In genomic region chr20:20736303-20736702, GRCh38 we compare ENCODE assay signal across 21 cellular contexts. TPM values are rescaled to one million over a fixed set of nuclear protein-coding genes. Genes with fewer than 3 reads are reported as not detected.
DNase-seq lines count a peak whose midpoint lies in the region; ATAC-seq, FAIRE-seq and TF ChIP-seq lines count a peak whose summit lies in the region.
"Had no signal": no experiment of that assay in that cellular context is flagged by ENCODE, and none has a peak within 500 bp of the region (broad histone marks: within the 10 kb centered on the region; RNA-seq: fewer than 3 reads in every experiment).

No MANE protein-coding gene starts in this region.

- no peak overlapping the region for H3K56ac ChIP-seq in IMR-90 (ENCODE audit: extremely low read depth, insufficient read depth, low read length)

- dilution Hi-C loops in IMR-90 (cut with HindIII; ENCODE audit: low sequenced_read_pairs, unreplicated experiment): no loop called here

- H3K23ac ChIP-seq in IMR-90 (ENCODE audit: low read depth, low read length): no peak overlapping the region

- H2BK5ac ChIP-seq in IMR-90 (ENCODE audit: low read depth, low read length, poor library complexity, severe bottlenecking): no peak overlapping the region

- H3K36me3 ChIP-seq in IMR-90 (ENCODE audit: control insufficient read depth, insufficient read depth, low read length) (no peaks in the 10 kb centered on the region), H7 (replicated peaks; ENCODE audit: control insufficient read depth, insufficient read depth, low read length) (no peaks in the 10 kb centered on the region)
- H3K36me3 ChIP-seq: BLaER1 treated with 17β-estradiol and CSF1 and Interleukin-3, amounts not matched to agents 10 nM and 100 nM had no signal

- H3K27ac ChIP-seq in A549 (no peak overlapping the region), IMR-90 (ENCODE audit: insufficient read depth, low read length) (no peak overlapping the region)
- H3K27ac ChIP-seq: PC-9 had no signal

- POLR2A ChIA-PET in A549 (lab: Yijun Ruan, JAX) (no interaction called here), IMR-90 (lab: Charles Lee; ENCODE audit: unreplicated experiment) (no interaction called here)

- no peak for DNase-seq in A549 (ENCODE audit: low read depth in 1 of 2, low spot score in 1 of 2)
- DNase-seq in GM18507 (ENCODE audit: extremely low spot score, insufficient read length, low read depth): no peak
- no peak for DNase-seq in IMR-90
- peak; percentile 72 for DNase-seq in RPMI8226
- DNase-seq in NK-92 treated with Interleukin-12 subunit alpha and Interleukin-12 subunit beta, amount 100 ng/mL, for 24 hours (lab: John Stamatoyannopoulos, UW): no peak
- DNase-seq in H7: no peak
- no peak for DNase-seq in amniotic stem cell (lab: John Stamatoyannopoulos, UW)
- DNase-seq: CD8-positive, alpha-beta memory T cell; DMS79 treated with DMSO at 0.1 percent for 48 hours; HFFc6; NCI-H1048; NCI-H146; NCI-H2029 treated with DMSO at 0.1 percent for 48 hours; NCI-H446 treated with DMSO at 0.1 percent for 48 hours; NCI-H774; PC-9; T-helper 1 cell; T-helper 9 cell had no signal

- no peak overlapping the region for H4K5ac ChIP-seq in IMR-90 (ENCODE audit: low read depth, low read length)

- H3K4me2 ChIP-seq in A549 (no peak overlapping the region), IMR-90 (ENCODE audit: low read depth, low read length) (no peak overlapping the region)
- H3K4me2 ChIP-seq: PC-9 had no signal

- H3K27me3 ChIP-seq in IMR-90 (ENCODE audit: control insufficient read depth, insufficient read depth, low read length) (no peaks in the 10 kb centered on the region), H7 (ENCODE audit: control insufficient read depth, insufficient read depth, low read length) (no peaks in the 10 kb centered on the region)
- H3K27me3 ChIP-seq: BLaER1 treated with 17β-estradiol and CSF1 and Interleukin-3, amounts not matched to agents 10 nM and 100 nM had no signal

- H2AK9ac ChIP-seq in IMR-90 (replicated peaks; ENCODE audit: low read depth, low read length, poor library complexity): no peak overlapping the region

- H2AK5ac ChIP-seq in IMR-90 (ENCODE audit: low read depth, low read length): no peak overlapping the region

- CTCF ChIA-PET in A549 (lab: Yijun Ruan, JAX) (interaction anchor here (0.9 kb wide), 1 partner anchor 9 kb away, joined by 3 read pairs; no protein-coding TSS in a partner anchor), IMR-90 (lab: Yijun Ruan, JAX) (no interaction called here)

- FAIRE-seq in A549 (lab: Jason Lieb, UNC) (no peak), GM18507 (lab: Jason Lieb, UNC) (peak; percentile 33)
- FAIRE-seq: D721Med, H54 had no signal

- H2BK120ac ChIP-seq in IMR-90 (ENCODE audit: low read depth, low read length): no peak overlapping the region

- 55% methylated on average over 6 of the region's 6 CpGs for WGBS in A549 (ENCODE audit: missing lambda C conversion rate)
- WGBS in IMR-90 (ENCODE audit: extremely low coverage in 2 of 2, insufficient read length in 1 of 2), 2 experiments: no CpG with 5 or more reads among the region's 6 CpGs

- H2AFZ ChIP-seq in IMR-90 (replicated peaks; ENCODE audit: low read length, poor library complexity): no peak overlapping the region
- H2AFZ ChIP-seq: PC-9 had no signal

- no peaks in the 10 kb centered on the region for H3K9me1 ChIP-seq in IMR-90 (ENCODE audit: insufficient read depth, low read length)

- no peak overlapping the region for H4K91ac ChIP-seq in IMR-90 (ENCODE audit: insufficient read depth, low read depth, low read length)

- H3K4me1 ChIP-seq in A549: 0 out of 3 replicates have a peak, but pooled peaks cover 3% of the 10 kb centered on the region
- no peaks in the 10 kb centered on the region for H3K4me1 ChIP-seq in IMR-90 (ENCODE audit: control insufficient read depth, insufficient read depth, low read length)

- no peak overlapping the region for H3K18ac ChIP-seq in IMR-90 (ENCODE audit: low read depth, low read length)

- no TSS peak for BruUV-seq in IMR-90 (replicated peaks; lab: Mats Ljungman, UMichigan)

- H4K8ac ChIP-seq in IMR-90 (ENCODE audit: low read depth in 2 of 2, low read length in 2 of 2): no peak overlapping the region

- no peak for TF ChIP-seq EP300 in A549 (IDR thresholded peaks at IDR 0.05)

- no peak for TF ChIP-seq POLR2A in A549 (IDR thresholded peaks at IDR 0.05; ENCODE audit: low read length)
- no peak for TF ChIP-seq POLR2A in IMR-90 (IDR thresholded peaks at IDR 0.05; ENCODE audit: low read depth, low read length)

- H3K4ac ChIP-seq in IMR-90 (ENCODE audit: low read depth, low read length): no peak overlapping the region

- H3K4me3 ChIP-seq in A549: no peak overlapping the region
- no peak overlapping the region for H3K4me3 ChIP-seq in IMR-90 (ENCODE audit: insufficient read depth, low read depth, low read length)
- H3K4me3 ChIP-seq in H7 (ENCODE audit: insufficient read depth, low read depth, low read length): no peak overlapping the region
- H3K4me3 ChIP-seq: BLaER1 treated with 17β-estradiol and CSF1 and Interleukin-3, amounts not matched to agents 10 nM and 100 nM; PC-9 had no signal

- H3K14ac ChIP-seq in IMR-90 (replicated peaks; ENCODE audit: low read depth, low read length): no peak overlapping the region

- TF ChIP-seq CTCF in A549 (IDR thresholded peaks at IDR 0.05) (no peak), IMR-90 (conservative IDR thresholded peaks at IDR 0.05; ENCODE audit: low read depth, low read length) (no peak)

- H3K9ac ChIP-seq in IMR-90 (ENCODE audit: low read depth, low read length): no peak overlapping the region
- H3K9ac ChIP-seq: BLaER1 treated with 17β-estradiol and CSF1 and Interleukin-3, amounts not matched to agents 10 nM and 100 nM had no signal

- H4K20me1 ChIP-seq in IMR-90 (ENCODE audit: insufficient read depth, low read length): no peaks in the 10 kb centered on the region
- H4K20me1 ChIP-seq: BLaER1 treated with 17β-estradiol and CSF1 and Interleukin-3, amounts not matched to agents 10 nM and 100 nM had no signal

- H3K79me1 ChIP-seq in IMR-90 (ENCODE audit: low read depth in 1 of 2, low read length in 2 of 2): no peaks in the 10 kb centered on the region

- intact Hi-C loops in IMR-90 (cut with micrococcal nuclease): no loop called here

- H2BK20ac ChIP-seq in IMR-90 (ENCODE audit: low read depth, low read length): no peak overlapping the region

- no peaks in the 10 kb centered on the region for H3K9me3 ChIP-seq in A549
- no peaks in the 10 kb centered on the region for H3K9me3 ChIP-seq in IMR-90 (ENCODE audit: control insufficient read depth, insufficient read depth, low read length)
- H3K9me3 ChIP-seq: BLaER1 treated with 17β-estradiol and CSF1 and Interleukin-3, amounts not matched to agents 10 nM and 100 nM had no signal

- in situ Hi-C loops in IMR-90 (cut with MboI; ENCODE audit: low sequenced_read_pairs): no loop called here

- no peak overlapping the region for H2BK15ac ChIP-seq in IMR-90 (ENCODE audit: low read depth, low read length)

- TF ChIP-seq RAD21 in A549 (conservative IDR thresholded peaks at IDR 0.05 in 1 of 2, IDR thresholded peaks at IDR 0.05 in 1 of 2) (no peak), IMR-90 (IDR thresholded peaks at IDR 0.05; ENCODE audit: low read length) (no peak)

- ATAC-seq in A549: no peak
- ATAC-seq in IMR-90 (ENCODE audit: low read depth): no peak

TF ChIP-seq in A549, 52 proteins besides CTCF, POLR2A, EP300 and RAD21:
- no peak for TF ChIP-seq MAZ (IDR thresholded peaks at IDR 0.05; ENCODE audit: borderline replicate concordance, low read depth, low read length)
- TF ChIP-seq MAFK (IDR thresholded peaks at IDR 0.05; ENCODE audit: partially characterized antibody): peak; percentile 85

TF ChIP-seq in IMR-90, 13 proteins besides CTCF, POLR2A, EP300 and RAD21:
- TF ChIP-seq BHLHE40 (IDR thresholded peaks at IDR 0.05; ENCODE audit: low read depth, low read length): no peak
- peak; percentile 54; the same call in 1 of the 2 replicates for TF ChIP-seq MAFK (IDR thresholded peaks at IDR 0.05; ENCODE audit: low read depth, low read length)

RNA-seq across cellular contexts. Expression of gene RALGAPA2, which starts 23.9 kb away (rescaled TPM):
- polyA plus RNA-seq in A549 (2011; rRNA removed): 4.7 and 7.0 TPM in 2 replicates
- 0.94 and 1.3 TPM in 2 replicates for polyA plus RNA-seq in A549 (2012; cell fraction: cytosol; rRNA removed)
- 1.9 and 3.0 TPM in 2 replicates for polyA plus RNA-seq in A549 (2012; cell fraction: nucleus; rRNA removed)
- 3.2 to 4.0 TPM (median 3.7 TPM) in 3 replicates for polyA plus RNA-seq in A549 (2017; fragmentation: RNase III; extraction: RNeasy Plus Mini Kit Qiagen cat#74134 plus additional on column Dnase treatment)
- polyA minus RNA-seq in A549 (2011; rRNA and poly(A)+ RNA removed): 10.0 and 11.4 TPM in 2 replicates
- total RNA-seq in IMR-90 (2012; rRNA removed): 3.9 and 4.7 TPM in 2 replicates
- polyA plus RNA-seq in IMR-90 (2012; rRNA removed): 1.1 and 1.3 TPM in 2 replicates
- 0.46 and 0.47 TPM in 2 replicates for polyA plus RNA-seq in IMR-90 (2012; cell fraction: cytosol; rRNA removed)
- 1.1 and 3.5 TPM in 2 replicates for polyA plus RNA-seq in IMR-90 (2012; cell fraction: nucleus; rRNA removed; ENCODE audit: low replicate concordance)
- 5.5 and 6.1 TPM in 2 replicates for total RNA-seq in H7 (2014; rRNA removed; shearing (Covaris generic))
